Comparison of ENCODE assay signal across 9 cellular contexts in genomic region chr6:98831057-98832031, GRCh38. TPM values are rescaled to one million over a fixed set of nuclear protein-coding genes. Genes with fewer than 3 reads are reported as not detected.
DNase-seq lines count a peak whose midpoint lies in the region; ATAC-seq and TF ChIP-seq lines count a peak whose summit lies in the region.
"Had no signal": no experiment of that assay in that cellular context is flagged by ENCODE, and none has a peak within 500 bp of the region (broad histone marks: within the 10 kb centered on the region; RNA-seq: fewer than 3 reads in every experiment).

No MANE protein-coding gene starts in this region.

- no peak overlapping the region for H3K27ac Mint-ChIP-seq in naive thymus-derived CD8-positive, alpha-beta T cell

- H3K4me1 ChIP-seq in MM.1S (ENCODE audit: low read length), result no peaks in the 10 kb centered on the region

- H3K4me1 Mint-ChIP-seq in naive thymus-derived CD8-positive, alpha-beta T cell, result peaks cover 37 to 71% (median 51%) of the 10 kb centered on the region in 4 donors

- H3K9me3 ChIP-seq in MM.1S (replicated peaks; ENCODE audit: insufficient read depth, low read length), result no peaks in the 10 kb centered on the region

- peak overlapping the region; percentile 48 to 97 (median 74) for H3K4me3 Mint-ChIP-seq in naive thymus-derived CD8-positive, alpha-beta T cell

- TF ChIP-seq CTCF in astrocyte of the cerebellum (IDR thresholded peaks at IDR 0.05; ENCODE audit: low read depth, low read length, missing control alignments) (no peak), MM.1S (IDR thresholded peaks at IDR 0.05; ENCODE audit: low read length) (no peak), GM20000 (IDR thresholded peaks at IDR 0.05; ENCODE audit: extremely low read depth, missing control alignments) (no peak)

- H3F3A ChIP-seq in MM.1S (ENCODE audit: insufficient read depth, low read length), result 0 out of 2 replicates have a peak, but pooled peaks cover 5% of the 10 kb centered on the region

- no peaks in the 10 kb centered on the region for H4K20me1 ChIP-seq in MM.1S (ENCODE audit: insufficient read depth, low read length)

- H3K4me3 ChIP-seq in astrocyte of the cerebellum (ENCODE audit: low read depth, low read length) (peak overlapping the region; percentile 22), MM.1S (ENCODE audit: low read length) (no peak overlapping the region)

- H3K9me3 Mint-ChIP-seq in naive thymus-derived CD8-positive, alpha-beta T cell, result peaks cover 0 to 12% (median 0%) of the 10 kb centered on the region in 9 donors

- H3K27ac ChIP-seq in MM.1S (ENCODE audit: low read length), result no peak overlapping the region

- H3K27me3 ChIP-seq in MM.1S (replicated peaks; ENCODE audit: insufficient read depth, low read length), result peaks cover 6% of the 10 kb centered on the region; the same call in 1 of the 2 replicates

- H3K79me2 ChIP-seq in MM.1S (ENCODE audit: low read length), result no peaks in the 10 kb centered on the region

- peaks cover 57 to 95% (median 67%) of the 10 kb centered on the region in 5 donors for H3K27me3 Mint-ChIP-seq in naive thymus-derived CD8-positive, alpha-beta T cell

- H3K36me3 ChIP-seq in MM.1S (replicated peaks; ENCODE audit: insufficient read depth, low read length), result no peaks in the 10 kb centered on the region

- ATAC-seq in naive thymus-derived CD8-positive, alpha-beta T cell, result no peak
- no peak for ATAC-seq in GM18505 (IDR thresholded peaks at IDR 0.05; ENCODE audit: unreplicated experiment)
- no peak for ATAC-seq in GM19452 (IDR thresholded peaks at IDR 0.05; ENCODE audit: unreplicated experiment)

- no peaks in the 10 kb centered on the region for H3K9me2 ChIP-seq in MM.1S (replicated peaks; ENCODE audit: insufficient read depth, low read length)

- H3K9ac ChIP-seq in MM.1S (ENCODE audit: low read length), result no peak overlapping the region

- POLR2A ChIA-PET in naive thymus-derived CD8-positive, alpha-beta T cell (lab: Charles Lee), result no interaction called here

- no peak overlapping the region for H3K4me2 ChIP-seq in MM.1S (ENCODE audit: low read depth, low read length)

- in situ Hi-C loops in astrocyte of the cerebellum (cut with HindIII; ENCODE audit: low sequenced_read_pairs), result no loop called here

- H3K36me3 Mint-ChIP-seq in naive thymus-derived CD8-positive, alpha-beta T cell, result peaks cover 0 to 13% (median 8%) of the 10 kb centered on the region in 3 donors

- TF ChIP-seq POLR2A in GM18505 (IDR thresholded peaks at IDR 0.05; ENCODE audit: borderline replicate concordance, extremely low read depth, insufficient read depth, insufficient read length), result no peak

- no peak overlapping the region for H2AFZ ChIP-seq in MM.1S (ENCODE audit: low read length)

- DNase-seq in DMS153 treated with DMSO at 0.1 percent for 48 hours (lab: John Stamatoyannopoulos, UW; ENCODE audit: unreplicated experiment), result peak; percentile 73
- peak; percentile 57 for DNase-seq in NCI-H1092 treated with DMSO at 0.1 percent for 48 hours (lab: John Stamatoyannopoulos, UW)
- no peak for DNase-seq in astrocyte of the cerebellum (ENCODE audit: low read depth)
- no peak for DNase-seq in naive thymus-derived CD8-positive, alpha-beta T cell
- no peak for DNase-seq in MM.1S
- no peak for DNase-seq in GM20000 (ENCODE audit: low spot score)
- DNase-seq: activated naive CD4-positive, alpha-beta T cell treated with Interleukin-2 at 50 U/mL for 16 hours had no signal

RNA-seq across cellular contexts. Expression of gene POU3F2, which starts 3.0 kb away (rescaled TPM):
- not detected for total RNA-seq in naive thymus-derived CD8-positive, alpha-beta T cell
- not detected for polyA plus RNA-seq in naive thymus-derived CD8-positive, alpha-beta T cell

Comparison
In these comparisons a context has a peak if more than half of its experiments do, and no peak if none do; other contexts are left out.
1. DNase-seq: peak in DMS153 treated with DMSO at 0.1 percent for 48 hours (single experiment) and NCI-H1092 treated with DMSO at 0.1 percent for 48 hours (single experiment); none in astrocyte of the cerebellum (single experiment), naive thymus-derived CD8-positive, alpha-beta T cell (0 of 10), MM.1S (single experiment) and GM20000 (single experiment).